In the genomic region with DNA sequence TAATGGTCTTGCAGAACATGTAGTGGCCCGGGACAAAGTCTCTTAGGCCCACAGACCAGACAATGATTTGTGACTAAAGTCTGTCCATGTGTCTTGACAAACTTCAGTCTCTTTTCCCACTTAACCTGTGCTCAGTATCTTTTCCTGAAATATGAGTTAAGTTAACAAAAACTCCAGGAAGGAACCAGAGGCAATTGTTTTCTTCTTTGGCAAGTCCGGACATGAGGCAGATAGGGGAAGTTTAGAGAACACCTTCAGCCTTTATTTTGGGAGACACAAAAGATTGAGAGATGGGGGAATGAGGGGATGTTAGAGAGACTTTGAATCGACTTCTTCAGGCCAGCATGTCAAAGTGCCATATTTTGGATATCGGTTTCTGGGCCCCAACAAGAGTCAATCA, we compare ENCODE assay signal across 17 cellular contexts.
DNase-seq lines count a peak whose midpoint lies in the region; ATAC-seq, FAIRE-seq and TF ChIP-seq lines count a peak whose summit lies in the region.
"Had no signal": no experiment of that assay in that cellular context is flagged by ENCODE, and none has a peak within 500 bp of the region (broad histone marks: within the 10 kb centered on the region; RNA-seq: fewer than 3 reads in every experiment).

No MANE protein-coding gene starts in this region.

- H3K27ac ChIP-seq in mammary epithelial cell (ENCODE audit: insufficient read depth, low read depth, low read length) (peak overlapping the region; percentile 49), endothelial cell of umbilical vein (ENCODE audit: insufficient read depth, low read depth, low read length) (no peak overlapping the region), keratinocyte (ENCODE audit: control insufficient read depth, insufficient read depth, low read length) (peak overlapping the region; percentile 13), pancreas (no peak overlapping the region), spleen (no peak overlapping the region)
- H3K27ac ChIP-seq: BLaER1 treated with 17β-estradiol and CSF1 and Interleukin-3, amounts not matched to agents 10 nM and 100 nM; HL-60 had no signal

- no peaks in the 10 kb centered on the region for H3K79me2 ChIP-seq in mammary epithelial cell (ENCODE audit: insufficient read depth, low read length)
- no peaks in the 10 kb centered on the region for H3K79me2 ChIP-seq in endothelial cell of umbilical vein (ENCODE audit: control insufficient read depth, insufficient read depth, low read length)
- no peaks in the 10 kb centered on the region for H3K79me2 ChIP-seq in keratinocyte (ENCODE audit: control insufficient read depth, insufficient read depth, low read length)

- ATAC-seq in pancreas (no peak), HG03039 (IDR thresholded peaks at IDR 0.05; ENCODE audit: unreplicated experiment) (no peak)
- ATAC-seq: CD8-positive, alpha-beta T cell had no signal

- peak; percentile 81 for FAIRE-seq in endothelial cell of umbilical vein (lab: Jason Lieb, UNC)
- FAIRE-seq in keratinocyte (lab: Jason Lieb, UNC): peak; percentile 43
- FAIRE-seq in pancreas (lab: Jason Lieb, UNC): no peak
- FAIRE-seq: H1, HTR-8/SVneo had no signal

- POLR2A ChIA-PET in endothelial cell of umbilical vein (lab: Charles Lee): no interaction called here

- dilution Hi-C loops in mammary epithelial cell (cut with HindIII; ENCODE audit: low sequenced_read_pairs) (no loop called here), endothelial cell of umbilical vein (cut with MboI; ENCODE audit: extremely low pct_ligation_motif_present, low sequenced_read_pairs) (no loop called here), keratinocyte (cut with MboI; ENCODE audit: extremely low pct_ligation_motif_present, low sequenced_read_pairs) (no loop called here)

- CTCF ChIA-PET in mammary epithelial cell (lab: Charles Lee; ENCODE audit: low non-redundant PET) (no interaction called here), endothelial cell of umbilical vein (lab: Charles Lee) (no interaction called here)

- DNase-seq in HPDE6-E6E7 (ENCODE audit: extremely low spot score) (peak; percentile 4), mammary epithelial cell (peak; percentile 53), endothelial cell of umbilical vein (ENCODE audit: low read depth, low spot score) (peak; percentile 0), keratinocyte (ENCODE audit: low read depth, low spot score) (no peak), pancreas (no peak), spleen (no peak)
- DNase-seq: Calu3; CD8-positive, alpha-beta T cell; DMS79 treated with DMSO at 0.1 percent for 48 hours; GF-D8; H9; IMR-90 had no signal

- H3K36me3 ChIP-seq in mammary epithelial cell (ENCODE audit: insufficient read depth, low read length): no peaks in the 10 kb centered on the region
- no peaks in the 10 kb centered on the region for H3K36me3 ChIP-seq in endothelial cell of umbilical vein (ENCODE audit: control insufficient read depth in 2 of 2, extremely low read depth in 1 of 2, insufficient read depth in 2 of 2, low read length in 2 of 2)
- no peaks in the 10 kb centered on the region for H3K36me3 ChIP-seq in keratinocyte (ENCODE audit: control insufficient read depth in 2 of 2, extremely low read depth in 1 of 2, insufficient read depth in 2 of 2, low read length in 2 of 2)
- H3K36me3 ChIP-seq in pancreas: no peaks in the 10 kb centered on the region
- no peaks in the 10 kb centered on the region for H3K36me3 ChIP-seq in spleen
- H3K36me3 ChIP-seq: BLaER1 treated with 17β-estradiol and CSF1 and Interleukin-3, amounts not matched to agents 10 nM and 100 nM had no signal

- TF ChIP-seq POLR2A in endothelial cell of umbilical vein (IDR thresholded peaks at IDR 0.05; ENCODE audit: low read depth, low read length) (no peak), spleen (IDR thresholded peaks at IDR 0.05) (no peak)

- H3K9ac ChIP-seq in mammary epithelial cell (ENCODE audit: insufficient read depth, low read length) (no peak overlapping the region), endothelial cell of umbilical vein (replicated peaks; ENCODE audit: extremely low read depth, insufficient read depth, low read length) (no peak overlapping the region), keratinocyte (ENCODE audit: control insufficient read depth, extremely low read depth, insufficient read depth, low read length) (no peak overlapping the region)
- H3K9ac ChIP-seq: BLaER1 treated with 17β-estradiol and CSF1 and Interleukin-3, amounts not matched to agents 10 nM and 100 nM had no signal

- no peak overlapping the region for H3K4me3 ChIP-seq in mammary epithelial cell (replicated peaks in 1 of 3; ENCODE audit: insufficient read depth in 1 of 3, low read depth in 2 of 3, low read length in 3 of 3)
- H3K4me3 ChIP-seq in endothelial cell of umbilical vein (replicated peaks in 1 of 3; ENCODE audit: insufficient read depth in 1 of 3, low read depth in 1 of 3, low read length in 3 of 3): no peak overlapping the region
- no peak overlapping the region for H3K4me3 ChIP-seq in keratinocyte (ENCODE audit: control insufficient read depth in 2 of 3, extremely low read depth in 1 of 3, insufficient read depth in 2 of 3, low read depth in 1 of 3, low read length in 3 of 3)
- no peak overlapping the region for H3K4me3 ChIP-seq in pancreas
- H3K4me3 ChIP-seq in spleen: no peak overlapping the region
- H3K4me3 ChIP-seq: BLaER1 treated with 17β-estradiol and CSF1 and Interleukin-3, amounts not matched to agents 10 nM and 100 nM had no signal

- no peaks in the 10 kb centered on the region for H4K20me1 ChIP-seq in mammary epithelial cell (ENCODE audit: insufficient read depth, low read length)
- no peaks in the 10 kb centered on the region for H4K20me1 ChIP-seq in endothelial cell of umbilical vein (replicated peaks; ENCODE audit: control insufficient read depth, extremely low read depth, insufficient read depth, low read length)
- H4K20me1 ChIP-seq in keratinocyte (ENCODE audit: control insufficient read depth, extremely low read depth, insufficient read depth, low read length): no peaks in the 10 kb centered on the region

- intact Hi-C loops in mammary epithelial cell (cut with micrococcal nuclease): loop anchor here (1.0 kb wide), 1 partner anchor 40 kb away; no protein-coding TSS in a partner anchor
- intact Hi-C loops in endothelial cell of umbilical vein (cut with micrococcal nuclease): no loop called here
- intact Hi-C loops in pancreas (cut with DNase I): no loop called here
- intact Hi-C loops in spleen (cut with DNase I; ENCODE audit: low total_unique reads): no loop called here

- WGBS in mammary epithelial cell (ENCODE audit: low coverage, missing lambda C conversion rate): 43% methylated on average over 4 of the region's 4 CpGs
- 52 to 61% methylated on average over 4 of the region's 4 CpGs for whole genome bisulfite sequencing in pancreas, 2 donors
- 34 to 47% (median 46%) methylated on average over 4 of the region's 4 CpGs for WGBS in spleen, 5 donors

- H3K4me1 ChIP-seq in mammary epithelial cell (ENCODE audit: insufficient read depth, low read length) (peaks cover 16% of the 10 kb centered on the region), endothelial cell of umbilical vein (ENCODE audit: control insufficient read depth, extremely low read depth, insufficient read depth, low read length) (peaks cover 2% of the 10 kb centered on the region), keratinocyte (ENCODE audit: control insufficient read depth, extremely low read depth, insufficient read depth, low read length) (peaks cover 8% of the 10 kb centered on the region), pancreas (no peaks in the 10 kb centered on the region), spleen (no peaks in the 10 kb centered on the region)
- H3K4me1 ChIP-seq: BLaER1 treated with 17β-estradiol and CSF1 and Interleukin-3, amounts not matched to agents 10 nM and 100 nM had no signal

- H3K9me3 ChIP-seq in mammary epithelial cell (replicated peaks; ENCODE audit: insufficient read depth, low read length) (peaks cover 3% of the 10 kb centered on the region), endothelial cell of umbilical vein (replicated peaks; ENCODE audit: control insufficient read depth, insufficient read depth, low read length) (no peaks in the 10 kb centered on the region), keratinocyte (ENCODE audit: control insufficient read depth, low read depth, low read length) (no peaks in the 10 kb centered on the region), pancreas (no peaks in the 10 kb centered on the region), spleen (no peaks in the 10 kb centered on the region)
- H3K9me3 ChIP-seq: BLaER1 treated with 17β-estradiol and CSF1 and Interleukin-3, amounts not matched to agents 10 nM and 100 nM had no signal

- no TSS peak for BruUV-seq in mammary epithelial cell (replicated peaks; lab: Mats Ljungman, UMichigan)
- no TSS peak for BruUV-seq in endothelial cell of umbilical vein (replicated peaks; lab: Mats Ljungman, UMichigan)

- H3K9me1 ChIP-seq in endothelial cell of umbilical vein (replicated peaks; ENCODE audit: control insufficient read depth, extremely low read depth, insufficient read depth, low read length) (no peaks in the 10 kb centered on the region), keratinocyte (ENCODE audit: control insufficient read depth, extremely low read depth, insufficient read depth, low read length) (no peaks in the 10 kb centered on the region)

- H3K4me2 ChIP-seq in mammary epithelial cell (ENCODE audit: insufficient read depth, low read depth, low read length) (peak overlapping the region; percentile 26), endothelial cell of umbilical vein (ENCODE audit: insufficient read depth, low read length) (no peak overlapping the region), keratinocyte (ENCODE audit: control insufficient read depth, extremely low read depth, insufficient read depth, low read depth, low read length) (peak overlapping the region; percentile 39)
- H3K4me2 ChIP-seq: BLaER1 treated with 17β-estradiol and CSF1 and Interleukin-3, amounts not matched to agents 10 nM and 100 nM had no signal

- TF ChIP-seq CTCF in mammary epithelial cell (conservative IDR thresholded peaks at IDR 0.05 in 1 of 2, IDR thresholded peaks at IDR 0.05 in 1 of 2; ENCODE audit: extremely low read depth in 1 of 2, insufficient read depth in 1 of 2, low read depth in 1 of 2, low read length in 2 of 2) (no peak), endothelial cell of umbilical vein (IDR thresholded peaks at IDR 0.05; ENCODE audit: extremely low read depth in 1 of 2, insufficient read depth in 1 of 2, low read depth in 1 of 2, low read length in 2 of 2) (no peak), keratinocyte (optimal IDR thresholded peaks at IDR 0.05 in 1 of 3, IDR thresholded peaks at IDR 0.05 in 1 of 3, conservative IDR thresholded peaks at IDR 0.05 in 1 of 3; ENCODE audit: extremely low read depth in 1 of 3, insufficient read depth in 2 of 3, low read length in 3 of 3) (no peak), pancreas (IDR thresholded peaks at IDR 0.05) (no peak), spleen (IDR thresholded peaks at IDR 0.05 in 8 of 11, conservative IDR thresholded peaks at IDR 0.05 in 3 of 11) (no peak)

- H3K27me3 ChIP-seq in mammary epithelial cell (ENCODE audit: insufficient read depth, low read length) (no peaks in the 10 kb centered on the region), endothelial cell of umbilical vein (ENCODE audit: control insufficient read depth in 2 of 2, insufficient read depth in 2 of 2, low read length in 2 of 2) (no peaks in the 10 kb centered on the region), keratinocyte (ENCODE audit: control insufficient read depth, extremely low read depth, insufficient read depth, low read length) (no peaks in the 10 kb centered on the region), pancreas (no peaks in the 10 kb centered on the region), spleen (replicated peaks in 1 of 7) (no peaks in the 10 kb centered on the region)

- in situ Hi-C loops in mammary epithelial cell (cut with MboI; ENCODE audit: low sequenced_read_pairs in 2 of 2): no loop called here

- peak overlapping the region; percentile 73 for H2AFZ ChIP-seq in mammary epithelial cell (ENCODE audit: low read depth, low read length)
- no peak overlapping the region for H2AFZ ChIP-seq in endothelial cell of umbilical vein (ENCODE audit: low read depth, low read length)
- peak overlapping the region; percentile 39 for H2AFZ ChIP-seq in keratinocyte (ENCODE audit: control insufficient read depth, low read length)

Comparison
In these comparisons a context has a peak if more than half of its experiments do, and no peak if none do; other contexts are left out.
1. DNase-seq: peak in HPDE6-E6E7 (single experiment), mammary epithelial cell (single experiment) and endothelial cell of umbilical vein (single experiment); none in keratinocyte (single experiment), pancreas (0 of 6) and spleen (single experiment).
2. H3K27ac ChIP-seq: peak in mammary epithelial cell (single experiment) and keratinocyte (single experiment); none in endothelial cell of umbilical vein (single experiment), pancreas (0 of 4) and spleen (0 of 8).